Comparison of ENCODE assay signal across 8 cellular contexts in the genomic region with DNA sequence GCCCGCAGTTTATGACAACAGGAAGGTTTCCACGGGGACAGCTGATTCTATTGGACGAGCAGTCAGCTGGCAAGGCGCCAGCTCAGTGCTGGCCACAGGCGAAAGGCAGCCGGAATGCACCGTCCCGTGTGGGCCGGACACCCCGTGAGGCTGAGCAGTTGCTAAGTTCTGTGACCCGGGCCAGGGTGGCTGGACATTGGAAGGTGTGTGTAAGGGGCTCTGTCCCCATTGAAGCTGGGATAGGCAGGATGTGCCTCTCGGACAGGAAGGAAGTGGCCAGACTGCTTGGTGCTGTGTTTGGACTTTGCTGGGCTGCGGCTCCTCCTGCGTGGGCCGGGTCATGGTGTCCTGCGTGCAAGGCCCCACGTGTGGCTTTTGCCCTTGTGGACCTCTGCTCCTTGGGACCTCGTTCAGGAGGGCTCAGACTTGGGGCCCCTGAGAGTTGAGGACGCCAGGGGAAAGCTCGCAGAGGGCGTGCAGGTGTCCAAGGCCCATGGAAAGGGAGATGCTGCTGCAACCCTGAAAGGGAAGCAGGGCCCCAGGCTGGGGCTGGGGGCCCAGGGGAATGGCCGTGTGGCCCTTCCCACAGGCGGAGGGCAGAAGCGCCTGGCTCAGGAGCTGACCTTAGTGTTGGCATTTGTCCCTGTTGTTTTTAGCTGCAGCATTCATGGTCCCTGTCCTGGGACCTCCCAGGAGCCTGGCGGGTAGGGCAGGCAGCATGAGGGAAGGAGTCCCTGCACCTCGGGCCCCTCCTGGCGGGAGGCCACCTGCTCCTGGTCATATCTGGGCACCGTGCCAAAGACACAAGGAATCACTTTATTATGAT. TPM values are rescaled to one million over a fixed set of nuclear protein-coding genes. Genes with fewer than 3 reads are reported as not detected.
DNase-seq lines count a peak whose midpoint lies in the region; ATAC-seq and TF ChIP-seq lines count a peak whose summit lies in the region.

No MANE protein-coding gene starts in this region.

- peaks cover 92% of the 10 kb centered on the region for H3K79me2 ChIP-seq in hepatocyte
- peaks cover 90% of the 10 kb centered on the region for H3K79me2 ChIP-seq in smooth muscle cell (ENCODE audit: low read depth)

- WGBS in hepatocyte (ENCODE audit: low lambda C conversion rate, missing lambda C conversion rate): 75% methylated on average over 28 of the region's 28 CpGs
- WGBS in smooth muscle cell (ENCODE audit: low lambda C conversion rate): 89% methylated on average over 28 of the region's 28 CpGs

- intact Hi-C loops in CD8-positive, alpha-beta T cell (cut with DNase I, micrococcal nuclease): no loop called here

- CTCF ChIA-PET in CD8-positive, alpha-beta T cell (lab: Charles Lee): no interaction called here

- H3F3A ChIP-seq in smooth muscle cell (ENCODE audit: low read depth): peaks cover 4% of the 10 kb centered on the region

- H3K4me1 ChIP-seq in adipocyte (ENCODE audit: control insufficient read depth, insufficient read depth, low read length): peaks cover 35% of the 10 kb centered on the region
- peaks cover 37% of the 10 kb centered on the region for H3K4me1 ChIP-seq in hepatocyte (ENCODE audit: insufficient read depth)
- H3K4me1 ChIP-seq in smooth muscle cell (ENCODE audit: low read depth): peaks cover 21% of the 10 kb centered on the region
- peaks cover 10% of the 10 kb centered on the region for H3K4me1 ChIP-seq in CD8-positive, alpha-beta T cell (ENCODE audit: insufficient read depth, low read length)

- no peak for TF ChIP-seq POLR2A in GM18505 (IDR thresholded peaks at IDR 0.05; ENCODE audit: borderline replicate concordance, extremely low read depth, insufficient read depth, insufficient read length)

- H3K27me3 ChIP-seq in adipocyte (replicated peaks; ENCODE audit: control insufficient read depth, insufficient read depth, low read length) (no peaks in the 10 kb centered on the region), hepatocyte (no peaks in the 10 kb centered on the region), smooth muscle cell (ENCODE audit: low read depth) (no peaks in the 10 kb centered on the region)
- no peaks in the 10 kb centered on the region for H3K27me3 ChIP-seq in CD8-positive, alpha-beta T cell (ENCODE audit: insufficient read depth, low read length)

- no peaks in the 10 kb centered on the region for H3K27me3 Mint-ChIP-seq in CD8-positive, alpha-beta T cell (ENCODE audit: low read depth)

- peaks cover 9% of the 10 kb centered on the region for H3K4me1 Mint-ChIP-seq in CD8-positive, alpha-beta T cell (ENCODE audit: low read depth)

- H3K27ac ChIP-seq in hepatocyte (peak overlapping the region; percentile 64), smooth muscle cell (ENCODE audit: low read depth) (peak overlapping the region; percentile 27)
- no peak overlapping the region for H3K27ac ChIP-seq in CD8-positive, alpha-beta T cell (ENCODE audit: low read depth, low read length)

- peak overlapping the region; percentile 29 for H3K9ac ChIP-seq in adipocyte (ENCODE audit: low read length)
- H3K9ac ChIP-seq in smooth muscle cell (ENCODE audit: low read depth): no peak overlapping the region

- POLR2A ChIA-PET in CD8-positive, alpha-beta T cell (lab: Charles Lee): interaction anchor here (1.3 kb wide), 1 partner anchor 10 kb away, joined by 3 read pairs; a partner anchor contains a TSS

- no peak for TF ChIP-seq CTCF in hepatocyte (IDR thresholded peaks at IDR 0.05; ENCODE audit: poor library complexity)
- no peak for TF ChIP-seq CTCF in smooth muscle cell (IDR thresholded peaks at IDR 0.05; ENCODE audit: borderline replicate concordance, insufficient read depth, poor library complexity, severe bottlenecking)
- TF ChIP-seq CTCF in CD8-positive, alpha-beta T cell (IDR thresholded peaks at IDR 0.05): no peak

- peak; percentile 88 for DNase-seq in HK-2 (ENCODE audit: unreplicated experiment)
- DNase-seq in adipocyte (ENCODE audit: low read depth): peak; percentile 49
- DNase-seq in hepatocyte (ENCODE audit: low spot score): peak; percentile 75
- no peak for DNase-seq in smooth muscle cell (lab: John Stamatoyannopoulos, UW; ENCODE audit: unreplicated experiment)
- no peak for DNase-seq in activated effector memory CD4-positive, alpha-beta T cell treated with Interleukin-2 at 50 U/mL for 16 hours
- no peak for DNase-seq in CD8-positive, alpha-beta T cell
- DNase-seq in SIG-M5 (lab: John Stamatoyannopoulos, UW): no peak

- H3K4me3 ChIP-seq in adipocyte (ENCODE audit: low read length) (peak overlapping the region; percentile 38), hepatocyte (no peak overlapping the region), smooth muscle cell (no peak overlapping the region)
- H3K4me3 ChIP-seq in CD8-positive, alpha-beta T cell (ENCODE audit: low read depth, low read length): no peak overlapping the region

- H2AFZ ChIP-seq in hepatocyte (no peak overlapping the region), smooth muscle cell (ENCODE audit: low read depth) (no peak overlapping the region)

- H3K27ac Mint-ChIP-seq in CD8-positive, alpha-beta T cell: no peak overlapping the region

- no peak overlapping the region for H3K4me3 Mint-ChIP-seq in CD8-positive, alpha-beta T cell

- peaks cover 23% of the 10 kb centered on the region for H4K20me1 ChIP-seq in hepatocyte (ENCODE audit: insufficient read depth, poor library complexity, severe bottlenecking)
- peaks cover 100% of the 10 kb centered on the region for H4K20me1 ChIP-seq in smooth muscle cell (ENCODE audit: low read depth)

- no peak for ATAC-seq in CD8-positive, alpha-beta T cell
- no peak for ATAC-seq in GM18505 (IDR thresholded peaks at IDR 0.05; ENCODE audit: unreplicated experiment)

- H3K9me2 ChIP-seq in hepatocyte (replicated peaks; ENCODE audit: insufficient read depth): no peaks in the 10 kb centered on the region

- H3K36me3 ChIP-seq in adipocyte (ENCODE audit: control insufficient read depth, insufficient read depth, low read length, severe bottlenecking): no peaks in the 10 kb centered on the region
- no peaks in the 10 kb centered on the region for H3K36me3 ChIP-seq in hepatocyte (replicated peaks; ENCODE audit: insufficient read depth, low read depth)
- no peaks in the 10 kb centered on the region for H3K36me3 ChIP-seq in smooth muscle cell (ENCODE audit: low read depth)
- no peaks in the 10 kb centered on the region for H3K36me3 ChIP-seq in CD8-positive, alpha-beta T cell (ENCODE audit: insufficient read depth, low read length)

- H3K9me3 ChIP-seq in adipocyte (ENCODE audit: control insufficient read depth, low read length) (no peaks in the 10 kb centered on the region), hepatocyte (ENCODE audit: low read depth) (no peaks in the 10 kb centered on the region), smooth muscle cell (replicated peaks; ENCODE audit: low read depth) (no peaks in the 10 kb centered on the region)
- H3K9me3 ChIP-seq in CD8-positive, alpha-beta T cell (ENCODE audit: low read length): no peaks in the 10 kb centered on the region

- H3K36me3 Mint-ChIP-seq in CD8-positive, alpha-beta T cell: no peaks in the 10 kb centered on the region

- H3K4me2 ChIP-seq in hepatocyte (peak overlapping the region; percentile 64), smooth muscle cell (no peak overlapping the region)

- H3K9me3 Mint-ChIP-seq in CD8-positive, alpha-beta T cell: no peaks in the 10 kb centered on the region

RNA-seq across cellular contexts. Expression of a gene that starts 10.0 kb away (rescaled TPM):
- total RNA-seq in hepatocyte (15.8 and 27.1 TPM in 2 replicates), smooth muscle cell (27.8 and 41.9 TPM in 2 replicates)
- polyA plus RNA-seq in hepatocyte (49.7 and 60.0 TPM in 2 replicates), smooth muscle cell (26.6 and 47.2 TPM in 2 replicates)
- total RNA-seq in CD8-positive, alpha-beta T cell: 1 to 10 TPM; 8.5 to 9.1 TPM

RNA-seq across cellular contexts. Expression of a gene that starts 53.3 kb away (rescaled TPM):
- total RNA-seq in hepatocyte (16.9 and 27.8 TPM in 2 replicates), smooth muscle cell (5.8 and 11.9 TPM in 2 replicates)
- polyA plus RNA-seq in hepatocyte (30.8 and 38.3 TPM in 2 replicates), smooth muscle cell (21.5 and 30.9 TPM in 2 replicates)
- 10 to 100 TPM; 10.6 to 11.5 TPM for total RNA-seq in CD8-positive, alpha-beta T cell

Comparison
In these comparisons a context has a peak if more than half of its experiments do, and no peak if none do; other contexts are left out.
1. DNase-seq: peak in HK-2 (single experiment), adipocyte (single experiment) and hepatocyte (single experiment); none in smooth muscle cell (single experiment), activated effector memory CD4-positive, alpha-beta T cell treated with Interleukin-2 at 50 U/mL for 16 hours (single experiment), CD8-positive, alpha-beta T cell (0 of 7) and SIG-M5 (single experiment).